16 cellular contexts compared by ENCODE assay signal in genomic region chr3:72279631-72280041, GRCh38.
"Had no signal": no experiment of that assay in that cellular context is flagged by ENCODE, and none has a peak within 500 bp of the region (broad histone marks: within the 10 kb centered on the region; RNA-seq: fewer than 3 reads in every experiment).

No MANE protein-coding gene starts in this region.

- FAIRE-seq: bronchial epithelial cell, endometrium had no signal

- H3K4me3 ChIP-seq: dorsolateral prefrontal cortex, lung, mucosa of descending colon, tibial artery had no signal

- H3K27me3 ChIP-seq: dorsolateral prefrontal cortex had no signal

- H3K27ac ChIP-seq: tibial artery had no signal

- ATAC-seq: activated CD4-positive, alpha-beta T cell treated with anti-CD3 and anti-CD28 coated beads for 36 hours; activated T-helper 17 cell treated with anti-CD3 and anti-CD28 coated beads, Interleukin-2, amount 50 U/mL, for 72 hours; esophagus mucosa; mucosa of descending colon; natural killer cell had no signal

- H3K36me3 ChIP-seq: tibial artery had no signal

- DNase-seq: activated CD4-positive, alpha-beta T cell treated with anti-CD3 and anti-CD28 coated beads for 36 hours; anterior cingulate cortex; dorsolateral prefrontal cortex; glutamatergic neuron; immature natural killer cell; mucosa of descending colon; natural killer cell; stimulated activated CD4-positive, alpha-beta T cell treated with anti-CD3 and anti-CD28 coated beads, Interleukin-15, amount 100 ng/mL, for 24 hours; stimulated activated CD4-positive, alpha-beta T cell treated with anti-CD3 and anti-CD28 coated beads, Interleukin-4, amount 100 ng/mL, for 24 hours; T-helper 9 cell; tibial artery had no signal

- H3K9me3 ChIP-seq: mucosa of descending colon had no signal
